22 cellular contexts compared by ENCODE assay signal in the genomic region with DNA sequence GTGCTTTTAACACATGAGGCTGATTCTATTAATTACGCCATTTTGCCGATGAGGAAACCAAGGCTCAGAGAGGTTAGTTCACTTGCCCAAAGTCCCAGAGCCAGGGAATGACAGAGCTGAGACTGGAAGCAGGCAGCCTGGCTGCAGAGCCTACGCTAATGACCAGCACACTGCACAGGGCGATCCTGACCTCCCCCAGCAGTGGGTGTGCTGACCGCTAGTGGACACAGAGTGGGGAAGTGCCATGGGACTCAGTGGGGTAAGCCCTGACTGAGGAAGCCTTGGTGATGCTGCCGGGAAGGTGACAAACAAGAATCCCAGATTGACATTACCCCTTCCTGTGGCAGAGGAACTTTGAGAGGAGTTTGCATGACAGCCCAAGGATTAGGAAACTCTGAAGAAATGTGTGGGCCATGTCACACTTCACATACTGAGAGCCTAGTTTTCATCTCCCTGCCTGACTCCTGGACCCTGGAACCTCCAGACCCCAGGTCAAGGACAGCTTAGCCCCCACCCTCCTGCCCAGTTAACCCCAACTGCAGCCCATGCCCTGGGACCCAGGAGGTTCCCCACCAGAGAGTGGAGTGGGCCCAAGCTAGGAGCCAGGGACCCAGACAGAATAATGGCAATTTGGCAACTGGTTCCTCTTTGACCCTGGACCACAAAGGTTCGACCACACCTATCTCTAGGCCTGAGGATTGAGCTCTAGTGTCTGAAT. TPM values are rescaled to one million over a fixed set of nuclear protein-coding genes. Genes with fewer than 3 reads are reported as not detected.
A peak's percentile ranks its signal among the peaks of the same experiment; 100 is the strongest.
DNase-seq lines count a peak whose midpoint lies in the region; ATAC-seq and TF ChIP-seq lines count a peak whose summit lies in the region.
"Had no signal": no experiment of that assay in that cellular context is flagged by ENCODE, and none has a peak within 500 bp of the region (broad histone marks: within the 10 kb centered on the region; RNA-seq: fewer than 3 reads in every experiment).

No MANE protein-coding gene starts in this region.

- H3K27me3 Mint-ChIP-seq in dendritic cell treated with granulocyte-macrophage colony-stimulating factor and Interleukin-4, amounts not matched to agents 40 ng/mL and 50 ng/mL, for 4 days = no peaks in the 10 kb centered on the region

- CTCF ChIA-PET in PC-3 (lab: Charles Lee) = no interaction called here

- ATAC-seq in right lobe of liver (peak; percentile 43 to 73 (median 68)), sciatic nerve (peak; percentile 29), PC-3 (no peak)
- ATAC-seq: natural killer cell treated with Interleukin-12 subunit alpha and Interleukin-12 subunit beta and Interleukin-15 and Interleukin-18, amount 100 ng/mL, for 72 hours; T-cell had no signal

- no peaks in the 10 kb centered on the region for H4K20me1 ChIP-seq in PC-3 (ENCODE audit: low read length)

- BruUV-seq in PC-3 (replicated peaks; lab: Mats Ljungman, UMichigan) = no TSS peak

- H3F3A ChIP-seq in PC-3 (ENCODE audit: low read length, unreplicated experiment) = no peaks in the 10 kb centered on the region

- WGBS in right lobe of liver (ENCODE audit: insufficient coverage, low coverage, low lambda C conversion rate, missing lambda C conversion rate) = 67% methylated on average over 3 of the region's 7 CpGs

- H3K27ac ChIP-seq in right lobe of liver (no peak overlapping the region), PC-3 (ENCODE audit: low read length) (no peak overlapping the region)
- H3K27ac ChIP-seq: cardiac muscle cell, suprapubic skin had no signal

- TF ChIP-seq CTCF in right lobe of liver (IDR thresholded peaks at IDR 0.05) (no peak), PC-3 (conservative IDR thresholded peaks at IDR 0.05; ENCODE audit: low read depth, low read length) (no peak)

- no peak overlapping the region for H3K4me3 ChIP-seq in right lobe of liver
- H3K4me3 ChIP-seq in PC-3 (ENCODE audit: low read length) = no peak overlapping the region
- H3K4me3 ChIP-seq: cardiac muscle cell, GM12878, suprapubic skin had no signal

- H3K4me1 ChIP-seq in right lobe of liver = no peaks in the 10 kb centered on the region
- no peaks in the 10 kb centered on the region for H3K4me1 ChIP-seq in PC-3 (ENCODE audit: insufficient read depth, low read length)

- H3K9me3 Mint-ChIP-seq in dendritic cell treated with granulocyte-macrophage colony-stimulating factor and Interleukin-4, amounts not matched to agents 40 ng/mL and 50 ng/mL, for 4 days = no peaks in the 10 kb centered on the region
- H3K9me3 Mint-ChIP-seq: natural killer cell treated with Interleukin-12 subunit alpha and Interleukin-12 subunit beta and Interleukin-15 and Interleukin-18, amount 100 ng/mL, for 72 hours; T-cell had no signal

- H3K27me3 ChIP-seq in right lobe of liver (no peaks in the 10 kb centered on the region), PC-3 (ENCODE audit: low read length) (no peaks in the 10 kb centered on the region)
- H3K27me3 ChIP-seq: cardiac muscle cell, suprapubic skin had no signal

- H3K4me3 Mint-ChIP-seq in dendritic cell treated with granulocyte-macrophage colony-stimulating factor and Interleukin-4, amounts not matched to agents 40 ng/mL and 50 ng/mL, for 4 days = no peak overlapping the region
- H3K4me3 Mint-ChIP-seq: natural killer cell treated with Interleukin-12 subunit alpha and Interleukin-12 subunit beta and Interleukin-15 and Interleukin-18, amount 100 ng/mL, for 72 hours; T-cell had no signal

- H3K9ac ChIP-seq in PC-3 (ENCODE audit: low read length) = no peak overlapping the region

- peaks cover 84% of the 10 kb centered on the region for H3K4me1 Mint-ChIP-seq in dendritic cell treated with granulocyte-macrophage colony-stimulating factor and Interleukin-4, amounts not matched to agents 40 ng/mL and 50 ng/mL, for 4 days (ENCODE audit: low read depth)
- H3K4me1 Mint-ChIP-seq: T-cell had no signal

- no peaks in the 10 kb centered on the region for H3K79me2 ChIP-seq in PC-3 (ENCODE audit: low read length)

- H3K9me3 ChIP-seq in right lobe of liver (no peaks in the 10 kb centered on the region), PC-3 (ENCODE audit: low read length) (no peaks in the 10 kb centered on the region)
- H3K9me3 ChIP-seq: suprapubic skin had no signal

- DNase-seq in EH (ENCODE audit: low read depth) (peak; percentile 3), right lobe of liver (peak in 1 of 3 donors; percentile 40), sciatic nerve (ENCODE audit: low spot score) (no peak), SIG-M5 (lab: John Stamatoyannopoulos, UW) (no peak), PC-3 (no peak)
- DNase-seq in effector CD8-positive, alpha-beta T cell (lab: John Stamatoyannopoulos, UW) = no peak
- DNase-seq: activated CD4-positive, alpha-beta T cell treated with anti-CD3 and anti-CD28 coated beads, Interleukin-2, amount 50 U/mL, for 1 hour; activated gamma-delta T cell treated with Interleukin-2 at 50 U/mL for 16 hours; effector CD4-positive, alpha-beta T cell; glutamatergic neuron; Karpas-422; mammary epithelial cell; NCI-H1105 treated with DMSO at 0.1 percent for 48 hours; NCI-H524 treated with DMSO at 0.1 percent for 48 hours; T-cell had no signal

- H3K4me2 ChIP-seq in PC-3 (ENCODE audit: low read length) = no peak overlapping the region

- TF ChIP-seq POLR2A in right lobe of liver (IDR thresholded peaks at IDR 0.05) = no peak

- H3K27ac Mint-ChIP-seq in dendritic cell treated with granulocyte-macrophage colony-stimulating factor and Interleukin-4, amounts not matched to agents 40 ng/mL and 50 ng/mL, for 4 days = peak overlapping the region; percentile 71
- H3K27ac Mint-ChIP-seq: natural killer cell treated with Interleukin-12 subunit alpha and Interleukin-12 subunit beta and Interleukin-15 and Interleukin-18, amount 100 ng/mL, for 72 hours; T-cell had no signal

- POLR2A ChIA-PET in PC-3 (lab: Charles Lee; ENCODE audit: unreplicated experiment) = no interaction called here

- no peaks in the 10 kb centered on the region for H3K36me3 ChIP-seq in right lobe of liver
- H3K36me3 ChIP-seq in PC-3 (ENCODE audit: low read depth, low read length) = no peaks in the 10 kb centered on the region
- H3K36me3 ChIP-seq: cardiac muscle cell, suprapubic skin had no signal

- no peaks in the 10 kb centered on the region for H3K9me2 ChIP-seq in PC-3 (replicated peaks; ENCODE audit: low read length)

- H3K36me3 Mint-ChIP-seq in dendritic cell treated with granulocyte-macrophage colony-stimulating factor and Interleukin-4, amounts not matched to agents 40 ng/mL and 50 ng/mL, for 4 days (ENCODE audit: low read depth) = no peaks in the 10 kb centered on the region
- H3K36me3 Mint-ChIP-seq: natural killer cell treated with Interleukin-12 subunit alpha and Interleukin-12 subunit beta and Interleukin-15 and Interleukin-18, amount 100 ng/mL, for 72 hours; T-cell had no signal

- no peak overlapping the region for H2AFZ ChIP-seq in PC-3 (ENCODE audit: low read length)

- intact Hi-C loops in dendritic cell treated with granulocyte-macrophage colony-stimulating factor and Interleukin-4, amounts not matched to agents 40 ng/mL and 50 ng/mL, for 4 days (cut with micrococcal nuclease) = loop anchor here (5.0 kb wide), 1 partner anchor 34 kb away; no protein-coding TSS in a partner anchor
- intact Hi-C loops in right lobe of liver (cut with DNase I) = no loop called here
- intact Hi-C loops in sciatic nerve (cut with DNase I) = no loop called here
- intact Hi-C loops in PC-3 (cut with micrococcal nuclease) = no loop called here

RNA-seq across cellular contexts. Expression of a gene that starts 19.7 kb away (rescaled TPM):
- total RNA-seq in right lobe of liver (10 to 100 TPM; 13.0 to 45.1 (median 16.3) TPM), sciatic nerve (74.8 TPM), PC-3 (2014; rRNA removed) (not detected in 2 replicates)
- total RNA-seq: cardiac muscle cell, fibroblast of lung, pulmonary artery endothelial cell had no signal

RNA-seq across cellular contexts. Expression of a gene that starts 49.6 kb away (rescaled TPM):
- total RNA-seq in right lobe of liver (10 to 100 TPM in 2 of 6 experiments, 1 to 10 TPM in 4; 6.8 to 19.5 (median 9.4) TPM), sciatic nerve (215 TPM), PC-3 (2014; rRNA removed) (0.12 and 0.66 TPM in 2 replicates)

Comparison
In these comparisons a context has a peak if more than half of its experiments do, and no peak if none do; other contexts are left out.
1. RNA of a gene that starts 19.7 kb away (total RNA-seq): 74.8 TPM in sciatic nerve (single experiment) and 13.0 to 45.1 TPM in right lobe of liver; not detected in PC-3; every median in the first group is over 10 times any median in the second.
2. RNA of a gene that starts 49.6 kb away (total RNA-seq): 215 TPM in sciatic nerve (single experiment); 6.8 to 19.5 TPM in right lobe of liver and 0.12 to 0.66 TPM in PC-3; every median in the first group is over 10 times any median in the second.